In the genomic region with DNA sequence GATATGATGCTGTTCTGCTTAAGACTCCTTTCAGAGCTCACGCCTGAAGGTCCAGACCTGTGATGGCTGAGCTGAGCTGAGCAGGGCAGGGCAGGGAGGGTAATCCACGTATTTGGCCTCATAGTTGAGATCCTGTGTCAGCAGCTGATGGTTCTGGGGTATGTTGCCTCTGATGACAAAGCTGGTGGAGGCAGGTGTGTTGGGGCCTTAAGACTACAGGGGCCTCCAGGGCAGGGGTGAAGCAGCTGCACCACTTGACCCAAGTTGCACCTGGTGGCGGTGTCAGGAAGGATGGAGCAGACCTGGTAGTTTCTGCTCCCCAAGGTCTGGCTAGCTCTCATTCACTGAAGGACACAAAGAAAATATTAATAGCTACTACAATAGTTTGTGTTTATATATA, we compare ENCODE assay signal across 10 cellular contexts.
"Had no signal": no experiment of that assay in that cellular context is flagged by ENCODE, and none has a peak within 500 bp of the region (broad histone marks: within the 10 kb centered on the region; RNA-seq: fewer than 3 reads in every experiment).

No MANE protein-coding gene starts in this region.

- ATAC-seq: gastroesophageal sphincter; stimulated activated naive CD8-positive, alpha-beta T cell treated with anti-CD3 and anti-CD28 coated beads, Interleukin-15, Interleukin-2, amounts not matched to agents 100 U/mL and 50 U/mL, for 24 hours had no signal

- DNase-seq: activated gamma-delta T cell; activated naive CD8-positive, alpha-beta T cell treated with anti-CD3 and anti-CD28 coated beads, Interleukin-2, amount 10 ng/mL, durations not matched to agents 7 days and 5 days; activated T-cell treated with anti-CD3 and anti-CD28 coated beads, Interleukin-2, amount 50 U/mL, for 1 hour; kidney; left colon; ovary; right lobe of liver; transverse colon had no signal
